In genomic region chr14:36633580-36633979, GRCh38 we compare ENCODE assay signal across 10 cellular contexts. TPM values are rescaled to one million over a fixed set of nuclear protein-coding genes. Genes with fewer than 3 reads are reported as not detected.
"Had no signal": no experiment of that assay in that cellular context is flagged by ENCODE, and none has a peak within 500 bp of the region (broad histone marks: within the 10 kb centered on the region; RNA-seq: fewer than 3 reads in every experiment).

No MANE protein-coding gene starts in this region.

- ATAC-seq: HepG2, K562 had no signal

- H3K4me3 Mint-ChIP-seq: IgD-negative memory B cell had no signal

- DNase-seq: IMR-90, KBM-7, KG1 had no signal

- H3K4me1 Mint-ChIP-seq: IgD-negative memory B cell had no signal

- H3K4me2 ChIP-seq: KMS-11 had no signal

- H3K27ac Mint-ChIP-seq: IgD-negative memory B cell had no signal

- H3K4me3 ChIP-seq: K562 had no signal

- H3K27ac ChIP-seq: HL-60, KMS-11 had no signal

- H3K9ac ChIP-seq: KMS-11 had no signal

RNA-seq across cellular contexts. Expression of gene PAX9, which starts 28.1 kb away (rescaled TPM):
- total RNA-seq: HepG2, IMR-90 had no signal
- polyA plus RNA-seq: IgD-negative memory B cell, IMR-90 had no signal

RNA-seq across cellular contexts. Expression of gene NKX2-8, which starts 51.2 kb away (rescaled TPM):
- total RNA-seq: HepG2, HT-29, HT1080, IMR-90, K562 had no signal
- polyA plus RNA-seq: HepG2, IgD-negative memory B cell, IMR-90, K562 had no signal
